Comparison of ENCODE assay signal across 13 cellular contexts in genomic region chr15:25891108-25891507, GRCh38.
"Had no signal": no experiment of that assay in that cellular context is flagged by ENCODE, and none has a peak within 500 bp of the region (broad histone marks: within the 10 kb centered on the region; RNA-seq: fewer than 3 reads in every experiment).

No MANE protein-coding gene starts in this region.

- H3K4me1 ChIP-seq: pancreas, testis, uterus had no signal

- H3K4me3 ChIP-seq: heart left ventricle, pancreas, smooth muscle cell, testis, uterus had no signal

- H3K27ac ChIP-seq: heart left ventricle, pancreas, testis, uterus had no signal

- H3K36me3 ChIP-seq: heart left ventricle, pancreas, uterus had no signal

- H3K9me3 ChIP-seq: pancreas, testis, uterus had no signal

- H3K27me3 ChIP-seq: heart left ventricle, pancreas, testis, uterus had no signal

- H3K4me2 ChIP-seq: smooth muscle cell had no signal

- ATAC-seq: effector memory CD8-positive, alpha-beta T cell; heart left ventricle; pancreas; right cardiac atrium had no signal

- DNase-seq: effector memory CD8-positive, alpha-beta T cell; erythroblast; foreskin melanocyte; heart left ventricle; hippocampal formation; kidney glomerular epithelial cell; pancreas; right cardiac atrium; stimulated activated CD4-positive, alpha-beta T cell treated with anti-CD3 and anti-CD28 coated beads, Interleukin-2, amount 100 ng/mL, for 48 hours; stimulated activated naive CD4-positive, alpha-beta T cell treated with Interleukin-2 at 50 U/mL for 16 hours; testis; uterus had no signal
